Comparison of ENCODE assay signal across 30 cellular contexts in the genomic region with DNA sequence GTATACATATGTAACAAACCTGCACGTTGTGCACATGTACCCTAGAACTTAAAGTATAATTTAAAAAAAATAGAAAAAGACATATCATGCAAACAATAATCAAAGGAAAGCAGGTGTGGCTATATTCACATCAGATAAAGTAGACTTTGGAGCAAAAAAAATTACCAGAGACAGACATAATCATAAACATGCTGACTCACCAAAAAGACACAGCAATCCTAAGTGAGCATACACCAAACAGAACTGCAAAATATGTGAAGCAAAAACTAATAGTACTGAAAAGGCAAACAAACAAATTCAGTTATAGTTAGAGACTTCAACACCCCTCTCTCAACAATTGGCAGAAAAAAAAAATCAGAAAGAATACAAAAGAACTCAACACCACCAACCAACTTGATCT.
"Had no signal": no experiment of that assay in that cellular context is flagged by ENCODE, and none has a peak within 500 bp of the region (broad histone marks: within the 10 kb centered on the region; RNA-seq: fewer than 3 reads in every experiment).

No MANE protein-coding gene starts in this region.

- DNase-seq: activated CD4-positive, alpha-beta memory T cell treated with anti-CD3 and anti-CD28 coated beads for 36 hours; activated CD4-positive, alpha-beta T cell treated with anti-CD3 and anti-CD28 coated beads for 36 hours; activated CD4-positive, alpha-beta T cell treated with anti-CD3 and anti-CD28 coated beads, Interleukin-2, amount 10 ng/mL, durations not matched to agents 24 days and 14 days; activated CD4-positive, CD25-positive, alpha-beta regulatory T cell; activated CD4-positive, CD25-positive, alpha-beta regulatory T cell treated with anti-CD3 and anti-CD28 coated beads, Interleukin-2, amount 50 U/mL, for 72 hours; activated CD8-positive, alpha-beta memory T cell treated with anti-CD3 and anti-CD28 coated beads, Interleukin-2, amount 10 ng/mL, durations not matched to agents 7 days and 5 days; activated CD8-positive, alpha-beta memory T cell treated with anti-CD3 and anti-CD28 coated beads, Interleukin-2, amount 50 U/mL, for 4 hours; activated CD8-positive, alpha-beta T cell treated with anti-CD3 and anti-CD28 coated beads, Interleukin-2, amount 10 ng/mL, durations not matched to agents 7 days and 5 days; activated effector memory CD4-positive, alpha-beta T cell treated with anti-CD3 and anti-CD28 coated beads, Interleukin-2, amount 50 U/mL, for 16 hours; activated naive CD4-positive, alpha-beta T cell treated with anti-CD3 and anti-CD28 coated beads for 36 hours; activated naive CD8-positive, alpha-beta T cell treated with anti-CD3 and anti-CD28 coated beads for 36 hours; activated naive CD8-positive, alpha-beta T cell treated with anti-CD3 and anti-CD28 coated beads, Interleukin-2, amount 50 U/mL, for 24 hours; activated T-cell treated with anti-CD3 and anti-CD28 coated beads, Interleukin-2, amount 50 U/mL, for 1 hour; activated T-cell treated with anti-CD3 and anti-CD28 coated beads, Interleukin-2, amount 50 U/mL, for 48 hours; adrenal gland; amygdala; aorta; body of pancreas; caudate nucleus; cortex of kidney; effector CD8-positive, alpha-beta T cell; foreskin melanocyte; head of caudate nucleus; T-helper 2 cell had no signal

- H3K27me3 ChIP-seq: adrenal gland, body of pancreas, esophagus muscularis mucosa, gastroesophageal sphincter had no signal

- ATAC-seq: activated CD4-positive, alpha-beta T cell treated with anti-CD3 and anti-CD28 coated beads for 36 hours; activated CD8-positive, alpha-beta memory T cell treated with anti-CD3 and anti-CD28 coated beads, Interleukin-2, amount 10 ng/mL, durations not matched to agents 7 days and 5 days; activated CD8-positive, alpha-beta T cell treated with anti-CD3 and anti-CD28 coated beads, Interleukin-2, amount 10 ng/mL, durations not matched to agents 7 days and 5 days; activated naive CD8-positive, alpha-beta T cell treated with anti-CD3 and anti-CD28 coated beads, Interleukin-2, amount 50 U/mL, for 24 hours; body of pancreas; gastroesophageal sphincter had no signal

- H3K27me3 Mint-ChIP-seq: activated CD4-positive, alpha-beta memory T cell treated with anti-CD3 and anti-CD28 coated beads for 36 hours; activated CD4-positive, alpha-beta T cell treated with anti-CD3 and anti-CD28 coated beads for 36 hours; activated CD4-positive, alpha-beta T cell treated with anti-CD3 and anti-CD28 coated beads, Interleukin-2, amount 10 ng/mL, durations not matched to agents 24 days and 14 days; activated CD8-positive, alpha-beta memory T cell treated with anti-CD3 and anti-CD28 coated beads, Interleukin-2, amount 10 ng/mL, durations not matched to agents 7 days and 5 days; activated naive CD4-positive, alpha-beta T cell treated with anti-CD3 and anti-CD28 coated beads, Interleukin-2, amount 50 U/mL, for 24 hours; activated naive CD8-positive, alpha-beta T cell treated with anti-CD3 and anti-CD28 coated beads for 36 hours; activated naive CD8-positive, alpha-beta T cell treated with anti-CD3 and anti-CD28 coated beads, Interleukin-2, amount 50 U/mL, for 24 hours had no signal

- H3K27ac ChIP-seq: adrenal gland, body of pancreas, esophagus muscularis mucosa, gastroesophageal sphincter had no signal

- FAIRE-seq: endometrium had no signal

- H3K4me3 Mint-ChIP-seq: activated CD4-positive, alpha-beta memory T cell treated with anti-CD3 and anti-CD28 coated beads for 36 hours; activated CD4-positive, alpha-beta T cell treated with anti-CD3 and anti-CD28 coated beads for 36 hours; activated CD4-positive, alpha-beta T cell treated with anti-CD3 and anti-CD28 coated beads, Interleukin-2, amount 10 ng/mL, durations not matched to agents 24 days and 14 days; activated CD8-positive, alpha-beta memory T cell treated with anti-CD3 and anti-CD28 coated beads, Interleukin-2, amount 10 ng/mL, durations not matched to agents 7 days and 5 days; activated CD8-positive, alpha-beta T cell treated with anti-CD3 and anti-CD28 coated beads, Interleukin-2, amount 10 ng/mL, durations not matched to agents 7 days and 5 days; activated naive CD4-positive, alpha-beta T cell treated with anti-CD3 and anti-CD28 coated beads for 36 hours; activated naive CD4-positive, alpha-beta T cell treated with anti-CD3 and anti-CD28 coated beads, Interleukin-2, amount 50 U/mL, for 24 hours; activated naive CD8-positive, alpha-beta T cell treated with anti-CD3 and anti-CD28 coated beads for 36 hours; activated naive CD8-positive, alpha-beta T cell treated with anti-CD3 and anti-CD28 coated beads, Interleukin-2, amount 50 U/mL, for 24 hours; activated T-helper 1 cell treated with anti-CD3 and anti-CD28 coated beads, Interleukin-12 subunit alpha, Interleukin-12 subunit beta, Interleukin-2, Interleukin-4 antibody, amounts not matched to agents 30 ng/mL and 10 ng/mL and 1 ng/mL, durations not matched to agents 14 hours and 24 hours and 36 hours had no signal

- H3K4me1 ChIP-seq: adrenal gland, body of pancreas, esophagus muscularis mucosa, gastroesophageal sphincter had no signal

- H3K27ac Mint-ChIP-seq: activated CD4-positive, alpha-beta memory T cell treated with anti-CD3 and anti-CD28 coated beads for 36 hours; activated CD4-positive, alpha-beta T cell treated with anti-CD3 and anti-CD28 coated beads for 36 hours; activated CD4-positive, alpha-beta T cell treated with anti-CD3 and anti-CD28 coated beads, Interleukin-2, amount 10 ng/mL, durations not matched to agents 24 days and 14 days; activated CD8-positive, alpha-beta memory T cell treated with anti-CD3 and anti-CD28 coated beads, Interleukin-2, amount 10 ng/mL, durations not matched to agents 7 days and 5 days; activated CD8-positive, alpha-beta T cell treated with anti-CD3 and anti-CD28 coated beads, Interleukin-2, amount 10 ng/mL, durations not matched to agents 7 days and 5 days; activated naive CD4-positive, alpha-beta T cell treated with anti-CD3 and anti-CD28 coated beads for 36 hours; activated naive CD4-positive, alpha-beta T cell treated with anti-CD3 and anti-CD28 coated beads, Interleukin-2, amount 50 U/mL, for 24 hours; activated naive CD8-positive, alpha-beta T cell treated with anti-CD3 and anti-CD28 coated beads for 36 hours; activated naive CD8-positive, alpha-beta T cell treated with anti-CD3 and anti-CD28 coated beads, Interleukin-2, amount 50 U/mL, for 24 hours; activated T-helper 1 cell treated with anti-CD3 and anti-CD28 coated beads, Interleukin-12 subunit alpha, Interleukin-12 subunit beta, Interleukin-2, Interleukin-4 antibody, amounts not matched to agents 30 ng/mL and 10 ng/mL and 1 ng/mL, durations not matched to agents 14 hours and 24 hours and 36 hours; activated T-helper 2 cell treated with anti-CD3 and anti-CD28 coated beads, Interferon-gamma antibody, Interleukin-2, Interleukin-4, amounts not matched to agents 10 μg/mL and 5 μg/mL and 100 μg/mL, durations not matched to agents 14 hours and 24 hours and 36 hours had no signal

- H3K36me3 ChIP-seq: adrenal gland, esophagus muscularis mucosa, gastroesophageal sphincter had no signal

- H3K4me1 Mint-ChIP-seq: activated CD4-positive, alpha-beta T cell treated with anti-CD3 and anti-CD28 coated beads for 36 hours; activated naive CD4-positive, alpha-beta T cell treated with anti-CD3 and anti-CD28 coated beads, Interleukin-2, amount 50 U/mL, for 24 hours; activated naive CD8-positive, alpha-beta T cell treated with anti-CD3 and anti-CD28 coated beads for 36 hours; activated naive CD8-positive, alpha-beta T cell treated with anti-CD3 and anti-CD28 coated beads, Interleukin-2, amount 50 U/mL, for 24 hours had no signal

- H3K4me3 ChIP-seq: adrenal gland, body of pancreas, esophagus muscularis mucosa, gastroesophageal sphincter had no signal
